In genomic region chr7:106032295-106032694, GRCh38 we compare ENCODE assay signal across 25 cellular contexts.
"Had no signal": no experiment of that assay in that cellular context is flagged by ENCODE, and none has a peak within 500 bp of the region (broad histone marks: within the 10 kb centered on the region; RNA-seq: fewer than 3 reads in every experiment).

No MANE protein-coding gene starts in this region.

- H3K79me2 ChIP-seq: parathyroid adenoma had no signal

- H3K4me1 ChIP-seq: parathyroid adenoma had no signal

- H3K27ac ChIP-seq: coronary artery, parathyroid adenoma, psoas muscle, transverse colon, WERI-Rb-1 had no signal

- H3K36me3 Mint-ChIP-seq: activated naive CD8-positive, alpha-beta T cell had no signal

- H3K27me3 ChIP-seq: dorsolateral prefrontal cortex, transverse colon had no signal

- DNase-seq: activated CD4-positive, alpha-beta memory T cell treated with anti-CD3 and anti-CD28 coated beads, Interleukin-2, amount 10 ng/mL, durations not matched to agents 7 days and 5 days; activated CD4-positive, alpha-beta T cell treated with anti-CD3 and anti-CD28 coated beads, Interleukin-2, amount 10 ng/mL, durations not matched to agents 7 days and 5 days; activated CD4-positive, CD25-positive, alpha-beta regulatory T cell treated with anti-CD3 and anti-CD28 coated beads, Interleukin-2, amount 50 U/mL, for 72 hours; activated CD8-positive, alpha-beta memory T cell treated with anti-CD3 and anti-CD28 coated beads, Interleukin-2, amount 50 U/mL, for 48 hours; activated T-cell treated with anti-CD3 and anti-CD28 coated beads, Interleukin-2, amount 50 U/mL, for 24 hours; anterior cingulate cortex; cerebellar nuclear complex; effector memory CD4-positive, alpha-beta T cell; left cardiac atrium; left ventricle myocardium superior; naive B cell; nucleus accumbens; psoas muscle; stimulated activated CD4-positive, alpha-beta T cell treated with anti-CD3 and anti-CD28 coated beads, Interleukin-1b, Interleukin-23, amount 100 ng/mL, for 48 hours; stimulated activated CD4-positive, alpha-beta T cell treated with anti-CD3 and anti-CD28 coated beads, Interleukin-4, amount 100 ng/mL, for 4 hours; stimulated activated CD8-positive, alpha-beta memory T cell treated with anti-CD3 and anti-CD28 coated beads, Interleukin-4, amount 100 ng/mL, for 48 hours; stimulated activated naive CD4-positive, alpha-beta T cell; T-helper 9 cell; transverse colon; WERI-Rb-1 had no signal

- H3K27me3 Mint-ChIP-seq: activated naive CD8-positive, alpha-beta T cell; activated T-cell treated with anti-CD3 and anti-CD28 coated beads, Interleukin-2, amount 50 U/mL, for 24 hours; naive B cell had no signal

- H2AFZ ChIP-seq: parathyroid adenoma had no signal

- H3K9me3 ChIP-seq: psoas muscle, transverse colon had no signal

- H3K4me1 Mint-ChIP-seq: activated CD4-positive, alpha-beta memory T cell treated with anti-CD3 and anti-CD28 coated beads, Interleukin-2, amount 10 ng/mL, durations not matched to agents 7 days and 5 days had no signal

- H3K4me3 ChIP-seq: coronary artery, psoas muscle, smooth muscle cell, transverse colon had no signal

- H3K4me2 ChIP-seq: smooth muscle cell had no signal

- H3K4me3 Mint-ChIP-seq: activated CD4-positive, alpha-beta memory T cell treated with anti-CD3 and anti-CD28 coated beads, Interleukin-2, amount 10 ng/mL, durations not matched to agents 7 days and 5 days; activated CD4-positive, alpha-beta T cell treated with anti-CD3 and anti-CD28 coated beads, Interleukin-2, amount 10 ng/mL, durations not matched to agents 7 days and 5 days; activated naive CD8-positive, alpha-beta T cell; activated T-cell treated with anti-CD3 and anti-CD28 coated beads, Interleukin-2, amount 50 U/mL, for 24 hours had no signal

- H3K9me3 Mint-ChIP-seq: activated CD4-positive, alpha-beta memory T cell treated with anti-CD3 and anti-CD28 coated beads, Interleukin-2, amount 10 ng/mL, durations not matched to agents 7 days and 5 days; activated CD4-positive, alpha-beta T cell treated with anti-CD3 and anti-CD28 coated beads, Interleukin-2, amount 10 ng/mL, durations not matched to agents 7 days and 5 days; activated T-cell treated with anti-CD3 and anti-CD28 coated beads, Interleukin-2, amount 50 U/mL, for 24 hours; naive B cell had no signal

- H3K36me3 ChIP-seq: transverse colon, WERI-Rb-1 had no signal

- H3K27ac Mint-ChIP-seq: activated CD4-positive, alpha-beta memory T cell treated with anti-CD3 and anti-CD28 coated beads, Interleukin-2, amount 10 ng/mL, durations not matched to agents 7 days and 5 days; activated CD4-positive, alpha-beta T cell treated with anti-CD3 and anti-CD28 coated beads, Interleukin-2, amount 10 ng/mL, durations not matched to agents 7 days and 5 days; activated naive CD8-positive, alpha-beta T cell; activated T-cell treated with anti-CD3 and anti-CD28 coated beads, Interleukin-2, amount 50 U/mL, for 24 hours had no signal

- H3K9ac ChIP-seq: parathyroid adenoma had no signal

- ATAC-seq: left cardiac atrium, left ventricle myocardium superior, psoas muscle had no signal
